In genomic region chr9:78150983-78151356, GRCh38 we compare ENCODE assay signal across 18 cellular contexts.
"Had no signal": no experiment of that assay in that cellular context is flagged by ENCODE, and none has a peak within 500 bp of the region (broad histone marks: within the 10 kb centered on the region; RNA-seq: fewer than 3 reads in every experiment).

No MANE protein-coding gene starts in this region.

- H3K4me2 ChIP-seq: hepatocyte had no signal

- H3K27ac Mint-ChIP-seq: mesothelial cell of epicardium had no signal

- H3K36me3 ChIP-seq: esophagus muscularis mucosa, gastroesophageal sphincter, heart left ventricle, left lung, lower lobe of right lung had no signal

- DNase-seq: dermis blood vessel endothelial cell; dorsolateral prefrontal cortex; effector CD4-positive, alpha-beta T cell; effector memory CD4-positive, alpha-beta T cell; foreskin keratinocyte; heart left ventricle; hypothalamus; left cardiac atrium; left ventricle myocardium superior; lower lobe of right lung; mesenchymal stem cell; mucosa of descending colon had no signal

- H3K4me3 Mint-ChIP-seq: mesothelial cell of epicardium had no signal

- H3K9me3 ChIP-seq: gastroesophageal sphincter, lower lobe of right lung, mucosa of descending colon had no signal

- H3K4me1 Mint-ChIP-seq: mesothelial cell of epicardium had no signal

- H3K27ac ChIP-seq: coronary artery, dorsolateral prefrontal cortex, esophagus muscularis mucosa, foreskin keratinocyte, gastroesophageal sphincter, heart left ventricle, hepatocyte, left lung, lower lobe of right lung had no signal

- H3K4me3 ChIP-seq: coronary artery, dorsolateral prefrontal cortex, esophagus muscularis mucosa, gastroesophageal sphincter, heart left ventricle, hepatocyte, left lung, lower lobe of right lung, mucosa of descending colon had no signal

- H2AFZ ChIP-seq: hepatocyte had no signal

- H3K36me3 Mint-ChIP-seq: mesothelial cell of epicardium had no signal

- H3K27me3 ChIP-seq: dorsolateral prefrontal cortex, esophagus muscularis mucosa, gastroesophageal sphincter, heart left ventricle, hepatocyte, left lung had no signal

- ATAC-seq: foreskin keratinocyte, gastroesophageal sphincter, heart left ventricle, left cardiac atrium, left lung, left ventricle myocardium superior, lower lobe of right lung, mucosa of descending colon had no signal

- H3K4me1 ChIP-seq: foreskin keratinocyte, heart left ventricle, left lung, lower lobe of right lung had no signal
